ENCODE assay signal across 21 cellular contexts in the genomic region with DNA sequence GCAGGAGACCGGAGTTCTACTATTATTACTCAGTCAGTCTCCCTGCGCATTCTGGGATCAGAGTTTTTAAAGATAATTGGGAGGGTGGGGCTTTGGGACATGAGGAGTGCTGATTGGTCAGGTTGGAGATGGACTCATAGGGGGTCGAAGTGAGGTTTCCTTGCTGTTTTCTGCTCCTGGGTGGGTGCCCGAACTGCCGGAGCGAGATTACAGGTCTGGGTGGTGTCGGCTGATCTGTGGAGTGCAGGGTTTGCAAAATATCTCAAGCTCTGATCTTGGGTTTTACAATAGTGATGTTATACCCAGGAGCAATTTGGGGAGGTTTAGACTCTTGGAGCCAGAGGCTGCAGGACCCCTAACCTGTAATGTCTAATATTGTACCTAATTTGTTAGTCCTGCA. TPM values are rescaled to one million over a fixed set of nuclear protein-coding genes. Genes with fewer than 3 reads are reported as not detected.
DNase-seq lines count a peak whose midpoint lies in the region; ATAC-seq and TF ChIP-seq lines count a peak whose summit lies in the region.
"Had no signal": no experiment of that assay in that cellular context is flagged by ENCODE, and none has a peak within 500 bp of the region (broad histone marks: within the 10 kb centered on the region; RNA-seq: fewer than 3 reads in every experiment).

No MANE protein-coding gene starts in this region.

- peak overlapping the region in 5 of 8 donors; percentile 11 to 93 (median 47) for H3K27ac Mint-ChIP-seq in CD8-positive, alpha-beta memory T cell
- peak overlapping the region; percentile 48 to 73 for H3K27ac Mint-ChIP-seq in T-cell
- peak overlapping the region; percentile 98 for H3K27ac Mint-ChIP-seq in dendritic cell treated with granulocyte-macrophage colony-stimulating factor and Interleukin-4, amounts not matched to agents 40 ng/mL and 50 ng/mL, for 4 days
- peak overlapping the region; percentile 39 for H3K27ac Mint-ChIP-seq in progenitor cell of endocrine pancreas

- peaks cover 6 to 30% (median 7%) of the 10 kb centered on the region in 3 donors for H3K36me3 Mint-ChIP-seq in CD8-positive, alpha-beta memory T cell
- H3K36me3 Mint-ChIP-seq in T-cell (peaks cover 34% of the 10 kb centered on the region), progenitor cell of endocrine pancreas (ENCODE audit: insufficient read depth) (peaks cover 19% of the 10 kb centered on the region)
- H3K36me3 Mint-ChIP-seq in dendritic cell treated with granulocyte-macrophage colony-stimulating factor and Interleukin-4, amounts not matched to agents 40 ng/mL and 50 ng/mL, for 4 days (ENCODE audit: low read depth): peaks cover 89% of the 10 kb centered on the region

- no peak for ATAC-seq in T-cell (replicated peaks in 1 of 4)
- no peak for ATAC-seq in HG02571 (IDR thresholded peaks at IDR 0.05; ENCODE audit: unreplicated experiment)
- ATAC-seq: HCT116, HepG2 had no signal

- POLR2A ChIA-PET in CD8-positive, alpha-beta memory T cell (lab: Charles Lee): no interaction called here
- POLR2A ChIA-PET in T-cell (lab: Charles Lee): no interaction called here

- in situ Hi-C loops in KBM-7 (cut with MboI; ENCODE audit: low pct_unique_long_range_greater_than_20kb, low sequenced_read_pairs): no loop called here

- intact Hi-C loops in dendritic cell treated with granulocyte-macrophage colony-stimulating factor and Interleukin-4, amounts not matched to agents 40 ng/mL and 50 ng/mL, for 4 days (cut with micrococcal nuclease): no loop called here

- H3K9me3 Mint-ChIP-seq in CD8-positive, alpha-beta memory T cell: peaks cover 0 to 3% (median 0%) of the 10 kb centered on the region in 5 donors
- H3K9me3 Mint-ChIP-seq in T-cell (peaks cover 0 to 6% (median 0%) of the 10 kb centered on the region in 3 donors), progenitor cell of endocrine pancreas (ENCODE audit: low read depth) (no peaks in the 10 kb centered on the region)
- no peaks in the 10 kb centered on the region for H3K9me3 Mint-ChIP-seq in dendritic cell treated with granulocyte-macrophage colony-stimulating factor and Interleukin-4, amounts not matched to agents 40 ng/mL and 50 ng/mL, for 4 days
- H3K9me3 Mint-ChIP-seq: naive B cell had no signal

- H3K4me1 Mint-ChIP-seq in CD8-positive, alpha-beta memory T cell: peaks cover 44 to 68% (median 67%) of the 10 kb centered on the region in 3 donors
- H3K4me1 Mint-ChIP-seq in T-cell: peaks cover 52 to 69% (median 54%) of the 10 kb centered on the region in 3 donors
- peaks cover 75% of the 10 kb centered on the region for H3K4me1 Mint-ChIP-seq in dendritic cell treated with granulocyte-macrophage colony-stimulating factor and Interleukin-4, amounts not matched to agents 40 ng/mL and 50 ng/mL, for 4 days (ENCODE audit: low read depth)
- H3K4me1 Mint-ChIP-seq in progenitor cell of endocrine pancreas (ENCODE audit: low read depth): peaks cover 26% of the 10 kb centered on the region

- H3K36me3 ChIP-seq in CD8-positive, alpha-beta memory T cell (ENCODE audit: insufficient read depth, low read length): no peaks in the 10 kb centered on the region
- H3K36me3 ChIP-seq: upper lobe of left lung had no signal

- H3K27me3 ChIP-seq in CD8-positive, alpha-beta memory T cell (ENCODE audit: insufficient read depth, low read length, poor library complexity, severe bottlenecking): no peaks in the 10 kb centered on the region
- H3K27me3 ChIP-seq: upper lobe of left lung had no signal

- H3K9me3 ChIP-seq in CD8-positive, alpha-beta memory T cell (ENCODE audit: low read length): no peaks in the 10 kb centered on the region
- H3K9me3 ChIP-seq: SK-N-SH, upper lobe of left lung had no signal

- CTCF ChIA-PET in CD8-positive, alpha-beta memory T cell (lab: Charles Lee): no interaction called here
- CTCF ChIA-PET in T-cell (lab: Charles Lee): no interaction called here

- peaks cover 0 to 11% of the 10 kb centered on the region in 2 donors for H3K27me3 Mint-ChIP-seq in CD8-positive, alpha-beta memory T cell
- no peaks in the 10 kb centered on the region for H3K27me3 Mint-ChIP-seq in T-cell
- H3K27me3 Mint-ChIP-seq in dendritic cell treated with granulocyte-macrophage colony-stimulating factor and Interleukin-4, amounts not matched to agents 40 ng/mL and 50 ng/mL, for 4 days: no peaks in the 10 kb centered on the region
- H3K27me3 Mint-ChIP-seq in progenitor cell of endocrine pancreas: no peaks in the 10 kb centered on the region
- H3K27me3 Mint-ChIP-seq: naive B cell had no signal

- DNase-seq in CD8-positive, alpha-beta memory T cell: no peak
- DNase-seq in T-cell: no peak
- no peak for DNase-seq in progenitor cell of endocrine pancreas (ENCODE audit: low spot score, unreplicated experiment)
- no peak for DNase-seq in NOMO-1 treated with DMSO at 0.1 percent for 48 hours (lab: John Stamatoyannopoulos, UW; ENCODE audit: unreplicated experiment)
- no peak for DNase-seq in KBM-7
- DNase-seq: activated CD4-positive, alpha-beta T cell treated with anti-CD3 and anti-CD28 coated beads for 4 hours; activated CD8-positive, alpha-beta memory T cell treated with anti-CD3 and anti-CD28 coated beads, Interleukin-2, amount 50 U/mL, for 4 hours; activated naive CD4-positive, alpha-beta T cell treated with Interleukin-2 at 50 U/mL for 16 hours; AML-193; glutamatergic neuron; mesendoderm; naive B cell; NCI-H526 treated with DMSO at 0.1 percent for 48 hours; RPMI8226 had no signal

- H3K4me3 Mint-ChIP-seq in CD8-positive, alpha-beta memory T cell: peak overlapping the region in 4 of 7 donors; percentile 8 to 97 (median 35)
- H3K4me3 Mint-ChIP-seq in T-cell: peak overlapping the region in 1 of 3 donors; percentile 85
- peak overlapping the region; percentile 95 for H3K4me3 Mint-ChIP-seq in dendritic cell treated with granulocyte-macrophage colony-stimulating factor and Interleukin-4, amounts not matched to agents 40 ng/mL and 50 ng/mL, for 4 days
- H3K4me3 Mint-ChIP-seq in progenitor cell of endocrine pancreas (ENCODE audit: low read depth): no peak overlapping the region

- peaks cover 19% of the 10 kb centered on the region for H3K4me1 ChIP-seq in CD8-positive, alpha-beta memory T cell (ENCODE audit: insufficient read depth, low read length)

- no peak overlapping the region for H3K27ac ChIP-seq in CD8-positive, alpha-beta memory T cell (ENCODE audit: low read depth, low read length)
- H3K27ac ChIP-seq: coronary artery, upper lobe of left lung had no signal

- no peak for TF ChIP-seq CTCF in progenitor cell of endocrine pancreas (IDR thresholded peaks at IDR 0.05; ENCODE audit: unreplicated experiment)

- no peak overlapping the region for H3K4me3 ChIP-seq in CD8-positive, alpha-beta memory T cell (ENCODE audit: low read length)
- H3K4me3 ChIP-seq: coronary artery, upper lobe of left lung had no signal

RNA-seq across cellular contexts. Expression of gene LRRC27, which starts 3.9 kb away (rescaled TPM):
- total RNA-seq in CD8-positive, alpha-beta memory T cell: 1 to 10 TPM; 1.8 to 3.1 TPM
- 5.7 TPM for polyA plus RNA-seq in CD8-positive, alpha-beta memory T cell
- total RNA-seq in T-cell: 1 to 10 TPM; 3.1 to 7.8 (median 7.0) TPM
- total RNA-seq in progenitor cell of endocrine pancreas: 21.7 and 22.1 TPM in 2 replicates

RNA-seq across cellular contexts. Expression of gene STK32C, which starts 20.4 kb away (rescaled TPM):
- total RNA-seq in CD8-positive, alpha-beta memory T cell: 10 to 100 TPM; 14.0 to 14.9 TPM
- polyA plus RNA-seq in CD8-positive, alpha-beta memory T cell: 8.5 TPM
- total RNA-seq in T-cell: 10 to 100 TPM in 3 of 5 donors, 1 to 10 TPM in 2; 5.8 to 16.4 (median 12.2) TPM
- total RNA-seq in progenitor cell of endocrine pancreas: 8.4 and 10.0 TPM in 2 replicates

Comparison
In these comparisons a context has a peak if more than half of its experiments do, and no peak if none do; other contexts are left out.
1. H3K27ac Mint-ChIP-seq: peak in every context shown above with its lines; median percentile 98 in dendritic cell treated with granulocyte-macrophage colony-stimulating factor and Interleukin-4, amounts not matched to agents 40 ng/mL and 50 ng/mL, for 4 days; 60 in T-cell; 47 in CD8-positive, alpha-beta memory T cell; 39 in progenitor cell of endocrine pancreas.